Comparison of ENCODE assay signal across 7 cellular contexts in genomic region chr2:34838408-34838807, GRCh38.
"Had no signal": no experiment of that assay in that cellular context is flagged by ENCODE, and none has a peak within 500 bp of the region (broad histone marks: within the 10 kb centered on the region; RNA-seq: fewer than 3 reads in every experiment).

No MANE protein-coding gene starts in this region.

- DNase-seq: IMR-90, KBM-7, KG1 had no signal

- FAIRE-seq: HTR-8/SVneo, K562 had no signal

- H3K4me3 ChIP-seq: K562 had no signal

- H3K9ac ChIP-seq: KMS-11 had no signal

- H3K4me2 ChIP-seq: KMS-11 had no signal

- ATAC-seq: K562 had no signal

- H3K27ac ChIP-seq: HL-60, KMS-11 had no signal
